ENCODE assay signal across 27 cellular contexts in genomic region chr22:47152938-47153337, GRCh38.
"Had no signal": no experiment of that assay in that cellular context is flagged by ENCODE, and none has a peak within 500 bp of the region (broad histone marks: within the 10 kb centered on the region; RNA-seq: fewer than 3 reads in every experiment).

No MANE protein-coding gene starts in this region.

- H3K9me3 Mint-ChIP-seq: activated CD4-positive, alpha-beta memory T cell treated with anti-CD3 and anti-CD28 coated beads, Interleukin-2, amount 10 ng/mL, durations not matched to agents 7 days and 5 days; activated CD4-positive, alpha-beta T cell treated with anti-CD3 and anti-CD28 coated beads, Interleukin-2, amount 10 ng/mL, durations not matched to agents 7 days and 5 days; activated naive CD4-positive, alpha-beta T cell treated with anti-CD3 and anti-CD28 coated beads, Interleukin-2, amount 50 U/mL, for 24 hours; activated naive CD8-positive, alpha-beta T cell treated with anti-CD3 and anti-CD28 coated beads, Interleukin-2, amount 50 U/mL, for 24 hours; activated T-cell treated with anti-CD3 and anti-CD28 coated beads, Interleukin-2, amount 50 U/mL, for 24 hours; activated T-helper 2 cell treated with anti-CD3 and anti-CD28 coated beads, Interferon-gamma antibody, Interleukin-2, Interleukin-4, amounts not matched to agents 10 μg/mL and 5 μg/mL and 100 μg/mL, durations not matched to agents 14 hours and 24 hours and 36 hours; natural killer cell treated with Interleukin-12 subunit alpha and Interleukin-12 subunit beta and Interleukin-15 and Interleukin-18, amount 100 ng/mL, for 72 hours; T-helper 1 cell treated with Interleukin-12 subunit alpha and Interleukin-12 subunit beta and Interleukin-4 antibody, amounts not matched to agents 30 μg/mL and 1 μg/mL, for 36 hours had no signal

- H3K27ac ChIP-seq: colonic mucosa, heart right ventricle, spleen, suprapubic skin, tibial artery, upper lobe of right lung had no signal

- H3K27ac Mint-ChIP-seq: activated CD4-positive, alpha-beta memory T cell treated with anti-CD3 and anti-CD28 coated beads, Interleukin-2, amount 10 ng/mL, durations not matched to agents 7 days and 5 days; activated CD4-positive, alpha-beta T cell treated with anti-CD3 and anti-CD28 coated beads, Interleukin-2, amount 10 ng/mL, durations not matched to agents 7 days and 5 days; activated naive CD8-positive, alpha-beta T cell treated with anti-CD3 and anti-CD28 coated beads, Interleukin-2, amount 50 U/mL, for 24 hours; activated T-cell treated with anti-CD3 and anti-CD28 coated beads, Interleukin-2, amount 50 U/mL, for 24 hours; activated T-helper 2 cell treated with anti-CD3 and anti-CD28 coated beads, Interferon-gamma antibody, Interleukin-2, Interleukin-4, amounts not matched to agents 10 μg/mL and 5 μg/mL and 100 μg/mL, durations not matched to agents 14 hours and 24 hours and 36 hours; natural killer cell treated with Interleukin-12 subunit alpha and Interleukin-12 subunit beta and Interleukin-15 and Interleukin-18, amount 100 ng/mL, for 72 hours; T-helper 1 cell treated with Interleukin-12 subunit alpha and Interleukin-12 subunit beta and Interleukin-4 antibody, amounts not matched to agents 30 μg/mL and 1 μg/mL, for 36 hours had no signal

- H3K9me3 ChIP-seq: colonic mucosa, mucosa of descending colon, suprapubic skin had no signal

- H3K4me3 ChIP-seq: colonic mucosa, heart right ventricle, lung, mucosa of descending colon, spleen, suprapubic skin, tibial artery, upper lobe of right lung had no signal

- H3K27me3 ChIP-seq: colonic mucosa, heart right ventricle, spleen, suprapubic skin, tibial artery, upper lobe of right lung had no signal

- H3K27me3 Mint-ChIP-seq: activated CD4-positive, alpha-beta memory T cell treated with anti-CD3 and anti-CD28 coated beads, Interleukin-2, amount 10 ng/mL, durations not matched to agents 7 days and 5 days; activated CD4-positive, alpha-beta T cell treated with anti-CD3 and anti-CD28 coated beads, Interleukin-2, amount 10 ng/mL, durations not matched to agents 7 days and 5 days; activated naive CD4-positive, alpha-beta T cell treated with anti-CD3 and anti-CD28 coated beads, Interleukin-2, amount 50 U/mL, for 24 hours; activated naive CD8-positive, alpha-beta T cell treated with anti-CD3 and anti-CD28 coated beads, Interleukin-2, amount 50 U/mL, for 24 hours; activated T-cell treated with anti-CD3 and anti-CD28 coated beads, Interleukin-2, amount 50 U/mL, for 24 hours; natural killer cell treated with Interleukin-12 subunit alpha and Interleukin-12 subunit beta and Interleukin-15 and Interleukin-18, amount 100 ng/mL, for 72 hours had no signal

- H3K4me1 ChIP-seq: colonic mucosa, upper lobe of right lung had no signal

- DNase-seq: activated CD4-positive, alpha-beta memory T cell treated with anti-CD3 and anti-CD28 coated beads, Interleukin-2, amount 10 ng/mL, durations not matched to agents 7 days and 5 days; activated CD4-positive, alpha-beta T cell treated with anti-CD3 and anti-CD28 coated beads for 1 hour; activated CD4-positive, alpha-beta T cell treated with anti-CD3 and anti-CD28 coated beads, Interleukin-2, amount 10 ng/mL, durations not matched to agents 7 days and 5 days; activated CD8-positive, alpha-beta memory T cell treated with anti-CD3 and anti-CD28 coated beads, Interleukin-2, amount 50 U/mL, for 48 hours; activated naive CD8-positive, alpha-beta T cell treated with anti-CD3 and anti-CD28 coated beads, Interleukin-2, amount 50 U/mL, for 24 hours; activated T-cell treated with anti-CD3 and anti-CD28 coated beads, Interleukin-2, amount 50 U/mL, for 24 hours; amygdala; cerebellar nuclear complex; colonic mucosa; effector CD8-positive, alpha-beta T cell; foreskin fibroblast; heart right ventricle; kidney glomerular epithelial cell; mucosa of descending colon; spleen; stimulated activated naive CD4-positive, alpha-beta T cell; T1000; tibial artery; upper lobe of right lung had no signal

- H3K36me3 ChIP-seq: colonic mucosa, heart right ventricle, suprapubic skin, upper lobe of right lung had no signal

- H3K36me3 Mint-ChIP-seq: natural killer cell treated with Interleukin-12 subunit alpha and Interleukin-12 subunit beta and Interleukin-15 and Interleukin-18, amount 100 ng/mL, for 72 hours had no signal

- H3K4me1 Mint-ChIP-seq: activated CD4-positive, alpha-beta T cell treated with anti-CD3 and anti-CD28 coated beads, Interleukin-2, amount 10 ng/mL, durations not matched to agents 7 days and 5 days; activated naive CD4-positive, alpha-beta T cell treated with anti-CD3 and anti-CD28 coated beads, Interleukin-2, amount 50 U/mL, for 24 hours had no signal

- H3K4me3 Mint-ChIP-seq: activated CD4-positive, alpha-beta memory T cell treated with anti-CD3 and anti-CD28 coated beads, Interleukin-2, amount 10 ng/mL, durations not matched to agents 7 days and 5 days; activated CD4-positive, alpha-beta T cell treated with anti-CD3 and anti-CD28 coated beads, Interleukin-2, amount 10 ng/mL, durations not matched to agents 7 days and 5 days; activated naive CD4-positive, alpha-beta T cell treated with anti-CD3 and anti-CD28 coated beads, Interleukin-2, amount 50 U/mL, for 24 hours; activated naive CD8-positive, alpha-beta T cell treated with anti-CD3 and anti-CD28 coated beads, Interleukin-2, amount 50 U/mL, for 24 hours; activated T-cell treated with anti-CD3 and anti-CD28 coated beads, Interleukin-2, amount 50 U/mL, for 24 hours; natural killer cell treated with Interleukin-12 subunit alpha and Interleukin-12 subunit beta and Interleukin-15 and Interleukin-18, amount 100 ng/mL, for 72 hours; T-helper 1 cell treated with Interleukin-12 subunit alpha and Interleukin-12 subunit beta and Interleukin-4 antibody, amounts not matched to agents 30 μg/mL and 1 μg/mL, for 36 hours had no signal

- ATAC-seq: activated naive CD8-positive, alpha-beta T cell treated with anti-CD3 and anti-CD28 coated beads, Interleukin-2, amount 50 U/mL, for 24 hours; heart right ventricle; left lobe of liver; mucosa of descending colon; natural killer cell treated with Interleukin-12 subunit alpha and Interleukin-12 subunit beta and Interleukin-15 and Interleukin-18, amount 100 ng/mL, for 72 hours; right cardiac atrium; upper lobe of right lung had no signal
